ENCODE assay signal across 1 cellular context in genomic region chr19:5484398-5485285, GRCh38.
TF ChIP-seq lines count a peak whose summit lies in the region.

No MANE protein-coding gene starts in this region.

TF ChIP-seq in HepG2, 621 proteins besides CTCF, POLR2A, EP300 and RAD21 (continued from another document and continues in another):
- TF ChIP-seq ZKSCAN1 (IDR thresholded peaks at IDR 0.05; ENCODE audit: low read length) (no peak), CREB1 (IDR thresholded peaks at IDR 0.05) (no peak), CREB1 (CRISPR knock-in tag; IDR thresholded peaks at IDR 0.05) (no peak), ZNF292 (CRISPR knock-in tag; IDR thresholded peaks at IDR 0.05; ENCODE audit: borderline replicate concordance, low read depth) (peak; percentile 83; the same call in 1 of the 2 replicates), NFIB (CRISPR knock-in tag; IDR thresholded peaks at IDR 0.05; ENCODE audit: borderline replicate concordance) (no peak), KDM3A (CRISPR knock-in tag; IDR thresholded peaks at IDR 0.05; ENCODE audit: low read depth) (peak; percentile 42; the same call in 1 of the 2 replicates), MLLT10 (CRISPR knock-in tag; IDR thresholded peaks at IDR 0.05) (no peak), ZBTB38 (CRISPR knock-in tag; IDR thresholded peaks at IDR 0.05) (no peak; the same call in 1 of the 2 replicates), SP5 (CRISPR knock-in tag; IDR thresholded peaks at IDR 0.05; ENCODE audit: borderline replicate concordance, low read depth) (0 out of 2 replicates have a peak, but pooled peaks have one; percentile 50), GATAD2A (CRISPR knock-in tag; IDR thresholded peaks at IDR 0.05) (peak; percentile 80), POGZ (CRISPR knock-in tag; IDR thresholded peaks at IDR 0.05) (no peak), RARG (CRISPR knock-in tag; IDR thresholded peaks at IDR 0.05; ENCODE audit: low read depth) (no peak), AKAP8 (CRISPR knock-in tag; IDR thresholded peaks at IDR 0.05) (no peak), DPF2 (CRISPR knock-in tag; IDR thresholded peaks at IDR 0.05; ENCODE audit: borderline replicate concordance, low read depth) (peak; percentile 85), FOXP1 (IDR thresholded peaks at IDR 0.05) (no peak), FOXP1 (CRISPR knock-in tag; IDR thresholded peaks at IDR 0.05) (peak; percentile 23; the same call in 1 of the 2 replicates), ZMYM3 (CRISPR knock-in tag; IDR thresholded peaks at IDR 0.05) (peak; percentile 83), EHMT2 (IDR thresholded peaks at IDR 0.05; ENCODE audit: borderline replicate concordance, low read depth, low read length) (no peak), HDAC1 (CRISPR knock-in tag; IDR thresholded peaks at IDR 0.05) (peak; percentile 92), HHEX (CRISPR knock-in tag; IDR thresholded peaks at IDR 0.05) (no peak), RARA (CRISPR knock-in tag; IDR thresholded peaks at IDR 0.05) (peak; percentile 75), ZNF569 (CRISPR knock-in tag; IDR thresholded peaks at IDR 0.05; ENCODE audit: borderline replicate concordance) (no peak), RORA (CRISPR knock-in tag; IDR thresholded peaks at IDR 0.05) (no peak), TCF12 (IDR thresholded peaks at IDR 0.05) (no peak), TCF12 (CRISPR knock-in tag; IDR thresholded peaks at IDR 0.05) (peak; percentile 17; the same call in 1 of the 2 replicates), ATM (IDR thresholded peaks at IDR 0.05; ENCODE audit: borderline replicate concordance) (no peak), GMEB2 (CRISPR knock-in tag; IDR thresholded peaks at IDR 0.05; ENCODE audit: low read depth) (no peak), PPARG (CRISPR knock-in tag; conservative IDR thresholded peaks at IDR 0.05) (0 out of 2 replicates have a peak, but pooled peaks have one; percentile 36), SOX6 (IDR thresholded peaks at IDR 0.05) (no peak), SOX6 (CRISPR knock-in tag; IDR thresholded peaks at IDR 0.05) (peak; percentile 64), KLF16 (CRISPR knock-in tag; IDR thresholded peaks at IDR 0.05) (peak in 1 of 2 experiments; percentile 39; a peak in 1 of 4 replicates), BORCS8-MEF2B (CRISPR knock-in tag; IDR thresholded peaks at IDR 0.05) (0 out of 2 replicates have a peak, but pooled peaks have one; percentile 39), ZNF557 (CRISPR knock-in tag; IDR thresholded peaks at IDR 0.05) (no peak), CHCHD3 (CRISPR knock-in tag; IDR thresholded peaks at IDR 0.05) (no peak), SOX5 (CRISPR knock-in tag; IDR thresholded peaks at IDR 0.05; ENCODE audit: borderline replicate concordance) (peak; percentile 23; the same call in 1 of the 2 replicates), TAF1 (CRISPR knock-in tag; IDR thresholded peaks at IDR 0.05) (no peak), DDIT3 (CRISPR knock-in tag; IDR thresholded peaks at IDR 0.05) (no peak), NCOA2 (CRISPR knock-in tag; IDR thresholded peaks at IDR 0.05) (peak; percentile 71), THAP9 (CRISPR knock-in tag; IDR thresholded peaks at IDR 0.05; ENCODE audit: borderline replicate concordance) (0 out of 2 replicates have a peak, but pooled peaks have one; percentile 21), HNRNPUL1 (IDR thresholded peaks at IDR 0.05; ENCODE audit: low read depth, low read length) (no peak), ISL2 (CRISPR knock-in tag; IDR thresholded peaks at IDR 0.05) (0 out of 2 replicates have a peak, but pooled peaks have one; percentile 27), ETV5 (CRISPR knock-in tag; IDR thresholded peaks at IDR 0.05; ENCODE audit: borderline replicate concordance) (peak; percentile 40; the same call in 1 of the 2 replicates), FOXK1 (CRISPR knock-in tag; IDR thresholded peaks at IDR 0.05; ENCODE audit: borderline replicate concordance, low read depth) (no peak), ZBED4 (CRISPR knock-in tag; IDR thresholded peaks at IDR 0.05; ENCODE audit: borderline replicate concordance) (no peak)
- TF ChIP-seq, protein P1, sequence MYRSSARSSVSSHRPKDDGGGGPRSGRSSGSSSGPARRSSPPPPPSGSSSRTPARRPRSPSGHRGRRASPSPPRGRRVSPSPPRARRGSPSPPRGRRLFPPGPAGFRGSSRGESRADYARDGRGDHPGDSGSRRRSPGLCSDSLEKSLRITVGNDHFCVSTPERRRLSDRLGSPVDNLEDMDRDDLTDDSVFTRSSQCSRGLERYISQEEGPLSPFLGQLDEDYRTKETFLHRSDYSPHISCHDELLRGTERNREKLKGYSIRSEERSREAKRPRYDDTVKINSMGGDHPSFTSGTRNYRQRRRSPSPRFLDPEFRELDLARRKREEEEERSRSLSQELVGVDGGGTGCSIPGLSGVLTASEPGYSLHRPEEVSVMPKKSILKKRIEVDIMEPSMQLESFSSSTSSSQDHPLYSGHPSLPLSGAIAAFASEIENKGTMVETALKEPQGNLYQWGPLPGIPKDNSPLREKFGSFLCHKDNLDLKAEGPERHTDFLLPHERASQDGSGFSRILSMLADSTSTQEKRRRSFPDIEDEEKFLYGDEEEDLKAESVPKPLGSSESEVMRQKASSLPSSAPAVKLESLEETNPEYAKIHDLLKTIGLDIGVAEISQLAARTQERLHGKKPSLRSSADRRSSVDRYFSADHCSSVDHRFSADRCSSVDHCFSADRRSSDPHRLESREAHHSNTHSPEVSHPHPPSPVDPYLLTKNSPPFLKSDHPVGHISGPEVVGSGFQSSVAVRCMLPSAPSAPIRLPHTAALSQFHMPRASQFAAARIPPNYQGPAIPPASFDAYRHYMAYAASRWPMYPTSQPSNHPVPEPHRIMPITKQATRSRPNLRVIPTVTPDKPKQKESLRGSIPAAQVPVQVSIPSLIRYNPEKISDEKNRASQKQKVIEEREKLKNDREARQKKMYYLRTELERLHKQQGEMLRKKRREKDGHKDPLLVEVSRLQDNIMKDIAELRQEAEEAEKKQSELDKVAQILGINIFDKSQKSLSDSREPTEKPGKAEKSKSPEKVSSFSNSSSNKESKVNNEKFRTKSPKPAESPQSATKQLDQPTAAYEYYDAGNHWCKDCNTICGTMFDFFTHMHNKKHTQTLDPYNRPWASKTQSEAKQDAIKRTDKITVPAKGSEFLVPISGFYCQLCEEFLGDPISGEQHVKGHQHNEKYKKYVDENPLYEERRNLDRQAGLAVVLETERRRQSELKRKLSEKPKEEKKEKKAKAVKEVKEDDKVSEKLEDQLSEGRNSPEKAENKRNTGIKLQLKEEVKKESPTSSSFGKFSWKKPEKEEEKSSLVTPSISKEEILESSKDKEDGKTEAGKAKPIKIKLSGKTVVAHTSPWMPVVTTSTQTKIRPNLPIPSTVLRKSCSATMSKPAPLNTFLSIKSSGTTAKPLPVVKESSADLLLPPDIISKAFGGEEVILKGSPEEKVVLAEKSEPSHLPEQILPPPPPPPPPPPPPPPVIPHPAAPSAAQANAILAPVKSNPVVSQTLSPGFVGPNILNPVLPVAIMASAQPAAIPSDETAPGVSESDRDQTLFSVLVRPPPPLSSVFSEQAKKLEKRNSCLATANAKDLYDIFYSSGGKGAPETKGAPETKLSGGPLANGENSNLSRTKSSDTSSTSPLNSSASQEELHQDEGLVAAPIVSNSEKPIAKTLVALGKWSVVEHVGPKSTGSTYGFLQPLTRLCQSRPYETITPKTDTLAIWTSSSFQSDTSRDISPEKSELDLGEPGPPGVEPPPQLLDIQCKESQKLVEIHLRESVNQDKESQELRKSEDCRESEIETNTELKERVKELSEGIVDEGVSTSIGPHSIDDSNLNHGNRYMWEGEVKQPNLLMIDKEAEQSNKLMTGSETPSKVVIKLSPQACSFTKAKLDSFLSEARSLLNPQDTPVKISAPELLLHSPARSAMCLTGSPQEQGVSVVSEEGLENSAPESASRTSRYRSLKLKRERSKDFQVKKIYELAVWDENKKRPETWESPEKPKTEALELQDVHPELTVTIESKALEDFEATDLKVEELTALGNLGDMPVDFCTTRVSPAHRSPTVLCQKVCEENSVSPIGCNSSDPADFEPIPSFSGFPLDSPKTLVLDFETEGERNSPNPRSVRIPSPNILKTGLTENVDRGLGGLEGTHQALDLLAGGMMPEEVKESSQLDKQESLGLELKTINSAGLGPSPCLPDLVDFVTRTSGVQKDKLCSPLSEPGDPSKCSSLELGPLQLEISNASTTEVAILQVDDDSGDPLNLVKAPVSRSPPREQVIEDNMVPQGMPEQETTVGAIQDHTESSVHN (CRISPR knock-in tag; IDR thresholded peaks at IDR 0.05) = no peak
- TF ChIP-seq, protein P2, sequence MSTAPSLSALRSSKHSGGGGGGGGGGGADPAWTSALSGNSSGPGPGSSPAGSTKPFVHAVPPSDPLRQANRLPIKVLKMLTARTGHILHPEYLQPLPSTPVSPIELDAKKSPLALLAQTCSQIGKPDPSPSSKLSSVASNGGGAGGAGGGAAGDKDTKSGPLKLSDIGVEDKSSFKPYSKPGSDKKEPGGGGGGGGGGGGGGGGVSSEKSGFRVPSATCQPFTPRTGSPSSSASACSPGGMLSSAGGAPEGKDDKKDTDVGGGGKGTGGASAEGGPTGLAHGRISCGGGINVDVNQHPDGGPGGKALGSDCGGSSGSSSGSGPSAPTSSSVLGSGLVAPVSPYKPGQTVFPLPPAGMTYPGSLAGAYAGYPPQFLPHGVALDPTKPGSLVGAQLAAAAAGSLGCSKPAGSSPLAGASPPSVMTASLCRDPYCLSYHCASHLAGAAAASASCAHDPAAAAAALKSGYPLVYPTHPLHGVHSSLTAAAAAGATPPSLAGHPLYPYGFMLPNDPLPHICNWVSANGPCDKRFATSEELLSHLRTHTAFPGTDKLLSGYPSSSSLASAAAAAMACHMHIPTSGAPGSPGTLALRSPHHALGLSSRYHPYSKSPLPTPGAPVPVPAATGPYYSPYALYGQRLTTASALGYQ (CRISPR knock-in tag; IDR thresholded peaks at IDR 0.05) = no peak
- TF ChIP-seq, protein P3, sequence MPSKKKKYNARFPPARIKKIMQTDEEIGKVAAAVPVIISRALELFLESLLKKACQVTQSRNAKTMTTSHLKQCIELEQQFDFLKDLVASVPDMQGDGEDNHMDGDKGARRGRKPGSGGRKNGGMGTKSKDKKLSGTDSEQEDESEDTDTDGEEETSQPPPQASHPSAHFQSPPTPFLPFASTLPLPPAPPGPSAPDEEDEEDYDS (CRISPR knock-in tag; IDR thresholded peaks at IDR 0.05) = no peak
- TF ChIP-seq, protein P4, sequence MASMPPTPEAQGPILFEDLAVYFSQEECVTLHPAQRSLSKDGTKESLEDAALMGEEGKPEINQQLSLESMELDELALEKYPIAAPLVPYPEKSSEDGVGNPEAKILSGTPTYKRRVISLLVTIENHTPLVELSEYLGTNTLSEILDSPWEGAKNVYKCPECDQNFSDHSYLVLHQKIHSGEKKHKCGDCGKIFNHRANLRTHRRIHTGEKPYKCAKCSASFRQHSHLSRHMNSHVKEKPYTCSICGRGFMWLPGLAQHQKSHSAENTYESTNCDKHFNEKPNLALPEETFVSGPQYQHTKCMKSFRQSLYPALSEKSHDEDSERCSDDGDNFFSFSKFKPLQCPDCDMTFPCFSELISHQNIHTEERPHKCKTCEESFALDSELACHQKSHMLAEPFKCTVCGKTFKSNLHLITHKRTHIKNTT (CRISPR knock-in tag; IDR thresholded peaks at IDR 0.05) = no peak
